ENCODE assay signal across 9 cellular contexts in the genomic region with DNA sequence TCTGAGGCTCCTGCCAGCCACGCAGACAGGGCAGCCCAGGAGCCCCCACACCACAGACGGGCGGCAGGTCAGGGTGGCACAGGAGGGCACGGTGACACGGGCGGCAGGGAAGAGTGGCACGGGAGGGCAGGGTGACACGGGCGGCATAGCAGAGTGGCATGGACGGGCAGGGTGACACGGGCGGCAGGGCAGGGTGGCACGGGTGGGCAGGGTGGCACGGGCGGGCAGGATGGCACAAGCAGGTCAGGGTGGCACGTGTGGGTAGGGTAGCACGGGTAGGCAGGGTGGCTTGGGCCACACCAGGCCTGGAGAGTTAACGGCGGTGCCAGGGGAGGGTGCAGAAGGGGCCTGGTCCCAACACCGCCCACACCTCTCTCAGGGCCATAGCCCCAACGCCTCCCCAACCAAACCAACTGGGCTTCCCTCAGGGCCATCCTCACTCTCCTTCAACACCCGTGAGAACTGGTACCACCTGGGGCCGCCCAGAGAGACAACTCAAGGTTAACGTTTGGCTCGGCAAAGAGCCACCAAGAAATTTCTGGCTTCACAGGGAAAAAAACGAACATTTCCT. TPM values are rescaled to one million over a fixed set of nuclear protein-coding genes. Genes with fewer than 3 reads are reported as not detected.
DNase-seq lines count a peak whose midpoint lies in the region; ATAC-seq and TF ChIP-seq lines count a peak whose summit lies in the region.
"Had no signal": no experiment of that assay in that cellular context is flagged by ENCODE, and none has a peak within 500 bp of the region (broad histone marks: within the 10 kb centered on the region; RNA-seq: fewer than 3 reads in every experiment).

No MANE protein-coding gene starts in this region.

- DNase-seq in Ammon's horn (ENCODE audit: low spot score): peak; percentile 1
- DNase-seq in breast epithelium (ENCODE audit: low spot score in 2 of 2): peak in 1 of 2 donors; percentile 49
- peak; percentile 15 for DNase-seq in natural killer cell
- no peak for DNase-seq in NCI-H524 (lab: John Stamatoyannopoulos, UW)
- no peak for DNase-seq in GM19238 (ENCODE audit: insufficient read length, low spot score)
- DNase-seq in anterior cingulate cortex (lab: John Stamatoyannopoulos, UW): no peak
- DNase-seq in MM.1S: no peak
- DNase-seq: midbrain had no signal

- peak overlapping the region; percentile 92 for H3K4me3 Mint-ChIP-seq in natural killer cell

- intact Hi-C loops in breast epithelium (cut with DNase I; ENCODE audit: low total_unique reads): loop anchor here (5.0 kb wide), 1 partner anchor 78 kb away; no protein-coding TSS in a partner anchor
- intact Hi-C loops in natural killer cell (cut with micrococcal nuclease): loop anchor here (2.0 kb wide), 1 partner anchor 69 kb away; no protein-coding TSS in a partner anchor

- no peak for TF ChIP-seq CTCF in breast epithelium (IDR thresholded peaks at IDR 0.05)
- no peak for TF ChIP-seq CTCF in natural killer cell (IDR thresholded peaks at IDR 0.05)
- TF ChIP-seq CTCF in MM.1S (IDR thresholded peaks at IDR 0.05; ENCODE audit: low read length): no peak

- peaks cover 83% of the 10 kb centered on the region for H3K79me2 ChIP-seq in MM.1S (ENCODE audit: low read length)

- no peaks in the 10 kb centered on the region for H3K9me2 ChIP-seq in MM.1S (replicated peaks; ENCODE audit: insufficient read depth, low read length)

- H3F3A ChIP-seq in MM.1S (ENCODE audit: insufficient read depth, low read length): no peaks in the 10 kb centered on the region

- ATAC-seq in natural killer cell: no peak

- no peak overlapping the region for H2AFZ ChIP-seq in MM.1S (ENCODE audit: low read length)

- peaks cover 10% of the 10 kb centered on the region; the same call in 1 of the 2 replicates for H4K20me1 ChIP-seq in MM.1S (ENCODE audit: insufficient read depth, low read length)

- H3K4me3 ChIP-seq in HUES64 (ENCODE audit: low read length): no peak overlapping the region
- peak overlapping the region in 2 of 3 donors; percentile 60 to 93 for H3K4me3 ChIP-seq in breast epithelium
- H3K4me3 ChIP-seq in MM.1S (ENCODE audit: low read length): no peak overlapping the region

- peaks cover 63 to 66% of the 10 kb centered on the region in 2 donors for H3K4me1 Mint-ChIP-seq in natural killer cell

- H3K36me3 Mint-ChIP-seq in natural killer cell: no peaks in the 10 kb centered on the region

- WGBS in HUES64: 95% methylated on average over 26 of the region's 26 CpGs

- H3K27me3 Mint-ChIP-seq in natural killer cell (ENCODE audit: low read depth in 2 of 2): no peaks in the 10 kb centered on the region

- H3K9me3 Mint-ChIP-seq in natural killer cell: no peaks in the 10 kb centered on the region

- no peak overlapping the region for H3K27ac ChIP-seq in HUES64 (ENCODE audit: low read depth, low read length)
- H3K27ac ChIP-seq in breast epithelium: peak overlapping the region; percentile 84 to 94
- no peak overlapping the region for H3K27ac ChIP-seq in MM.1S (ENCODE audit: low read length)

- H3K36me3 ChIP-seq in HUES64 (ENCODE audit: insufficient read depth, low read length) (peaks cover 9% of the 10 kb centered on the region), breast epithelium (peaks cover 2% of the 10 kb centered on the region), MM.1S (replicated peaks; ENCODE audit: insufficient read depth, low read length) (0 out of 2 replicates have a peak, but pooled peaks cover 4% of the 10 kb centered on the region)

- TF ChIP-seq POLR2A in breast epithelium (IDR thresholded peaks at IDR 0.05): no peak

- H3K9me3 ChIP-seq in HUES64 (ENCODE audit: insufficient read depth, low read depth, low read length) (no peaks in the 10 kb centered on the region), breast epithelium (no peaks in the 10 kb centered on the region), MM.1S (replicated peaks; ENCODE audit: insufficient read depth, low read length) (no peaks in the 10 kb centered on the region)

- H3K4me2 ChIP-seq in MM.1S (ENCODE audit: low read depth, low read length): no peak overlapping the region

- no peaks in the 10 kb centered on the region for H3K27me3 ChIP-seq in HUES64 (ENCODE audit: insufficient read depth, low read length)
- H3K27me3 ChIP-seq in breast epithelium: no peaks in the 10 kb centered on the region
- no peaks in the 10 kb centered on the region for H3K27me3 ChIP-seq in MM.1S (replicated peaks; ENCODE audit: insufficient read depth, low read length)

- H3K4me1 ChIP-seq in HUES64 (ENCODE audit: insufficient read depth, low read length): peaks cover 8% of the 10 kb centered on the region; the same call in 1 of the 2 replicates
- peaks cover 25 to 35% of the 10 kb centered on the region in 2 donors for H3K4me1 ChIP-seq in breast epithelium
- peaks cover 11% of the 10 kb centered on the region; the same call in 1 of the 2 replicates for H3K4me1 ChIP-seq in MM.1S (ENCODE audit: low read length)

- H3K9ac ChIP-seq in HUES64 (ENCODE audit: low read depth, low read length) (0 out of 2 replicates have a peak overlapping the region, but pooled peaks have one; percentile 40), MM.1S (ENCODE audit: low read length) (no peak overlapping the region)

- H3K27ac Mint-ChIP-seq in natural killer cell: peak overlapping the region; percentile 91 to 94

RNA-seq across cellular contexts. Expression of a gene that starts 3.4 kb away (rescaled TPM):
- polyA plus RNA-seq in HUES64 (2013, experiment 1 of 2): 90.6 TPM
- polyA plus RNA-seq in HUES64 (2013, experiment 2 of 2): 98.6 TPM
- total RNA-seq in breast epithelium (100 to 1,000 TPM; 130 to 159 (median 133) TPM), natural killer cell (100 to 1,000 TPM; 384 to 388 (median 388) TPM)

RNA-seq across cellular contexts. Expression of a gene that starts 44.1 kb away (rescaled TPM):
- 77.0 TPM for polyA plus RNA-seq in HUES64 (2013, experiment 1 of 2)
- 74.8 TPM for polyA plus RNA-seq in HUES64 (2013, experiment 2 of 2)
- total RNA-seq in breast epithelium (10 to 100 TPM; 49.9 to 76.7 (median 62.3) TPM), natural killer cell (10 to 100 TPM; 63.5 to 89.2 (median 64.0) TPM)

Comparison
In these comparisons a context has a peak if more than half of its experiments do, and no peak if none do; other contexts are left out.
1. DNase-seq: peak in Ammon's horn (single experiment) and natural killer cell (single experiment); none in NCI-H524 (0 of 2), GM19238 (single experiment), anterior cingulate cortex (0 of 58) and MM.1S (single experiment).
2. H3K27ac ChIP-seq: peak in breast epithelium (2 of 2); none in HUES64 (single experiment) and MM.1S (single experiment).
3. H3K4me3 ChIP-seq: peak in breast epithelium (2 of 3); none in HUES64 (single experiment) and MM.1S (single experiment).